ENCODE assay signal across 1 cellular context in genomic region chr1:151540021-151540981, GRCh38.
TF ChIP-seq lines count a peak whose summit lies in the region.

TUFT1 (plus strand) TSS chr1:151540309; CDS start chr1:151540367, 58 bp downstream.

TF ChIP-seq in HepG2, 621 proteins besides CTCF, POLR2A, EP300 and RAD21 (continued from another document and continues in another):
- TF ChIP-seq BORCS8-MEF2B (CRISPR knock-in tag; IDR thresholded peaks at IDR 0.05): peak; percentile 77
- TF ChIP-seq ZBTB21 (CRISPR knock-in tag; IDR thresholded peaks at IDR 0.05): no peak; the same call in 1 of the 2 replicates
- TF ChIP-seq XBP1 (CRISPR knock-in tag; IDR thresholded peaks at IDR 0.05): 0 out of 2 replicates have a peak, but pooled peaks have one; percentile 44
- TF ChIP-seq ZNF232 (CRISPR knock-in tag; IDR thresholded peaks at IDR 0.05; ENCODE audit: borderline replicate concordance): peak; percentile 35; the same call in 1 of the 2 replicates
- TF ChIP-seq SIN3B (IDR thresholded peaks at IDR 0.05; ENCODE audit: low read length): peak; percentile 37; the same call in 1 of the 2 replicates
- TF ChIP-seq CHCHD3 (CRISPR knock-in tag; IDR thresholded peaks at IDR 0.05): no peak
- TF ChIP-seq ZNF598 (CRISPR knock-in tag; IDR thresholded peaks at IDR 0.05; ENCODE audit: borderline replicate concordance): no peak
- no peak for TF ChIP-seq PLRG1 (conservative IDR thresholded peaks at IDR 0.05)
- TF ChIP-seq, protein P1, sequence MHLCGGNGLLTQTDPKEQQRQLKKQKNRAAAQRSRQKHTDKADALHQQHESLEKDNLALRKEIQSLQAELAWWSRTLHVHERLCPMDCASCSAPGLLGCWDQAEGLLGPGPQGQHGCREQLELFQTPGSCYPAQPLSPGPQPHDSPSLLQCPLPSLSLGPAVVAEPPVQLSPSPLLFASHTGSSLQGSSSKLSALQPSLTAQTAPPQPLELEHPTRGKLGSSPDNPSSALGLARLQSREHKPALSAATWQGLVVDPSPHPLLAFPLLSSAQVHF (CRISPR knock-in tag; IDR thresholded peaks at IDR 0.05): 0 out of 2 replicates have a peak, but pooled peaks have one; percentile 17
- TF ChIP-seq CENPT (CRISPR knock-in tag; IDR thresholded peaks at IDR 0.05; ENCODE audit: low read depth): no peak
- TF ChIP-seq CBX2 (IDR thresholded peaks at IDR 0.05; ENCODE audit: low read depth, low read length): no peak
- no peak for TF ChIP-seq CBX2 (CRISPR knock-in tag; IDR thresholded peaks at IDR 0.05; ENCODE audit: low read depth)
- no peak for TF ChIP-seq SMAD1 (CRISPR knock-in tag; IDR thresholded peaks at IDR 0.05; ENCODE audit: borderline replicate concordance, low read depth)
- TF ChIP-seq, protein P2, sequence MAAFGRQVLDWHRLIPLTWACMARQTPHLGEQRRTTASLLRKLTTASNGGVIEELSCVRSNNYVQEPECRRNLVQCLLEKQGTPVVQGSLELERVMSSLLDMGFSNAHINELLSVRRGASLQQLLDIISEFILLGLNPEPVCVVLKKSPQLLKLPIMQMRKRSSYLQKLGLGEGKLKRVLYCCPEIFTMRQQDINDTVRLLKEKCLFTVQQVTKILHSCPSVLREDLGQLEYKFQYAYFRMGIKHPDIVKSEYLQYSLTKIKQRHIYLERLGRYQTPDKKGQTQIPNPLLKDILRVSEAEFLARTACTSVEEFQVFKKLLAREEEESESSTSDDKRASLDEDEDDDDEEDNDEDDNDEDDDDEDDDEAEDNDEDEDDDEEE (CRISPR knock-in tag; IDR thresholded peaks at IDR 0.05): no peak
- TF ChIP-seq ISX (CRISPR knock-in tag; conservative IDR thresholded peaks at IDR 0.05): no peak
- TF ChIP-seq TEAD2 (CRISPR knock-in tag; IDR thresholded peaks at IDR 0.05): no peak
- no peak for TF ChIP-seq IRF1 (CRISPR knock-in tag; IDR thresholded peaks at IDR 0.05; ENCODE audit: low read depth)
- TF ChIP-seq NAIF1 (CRISPR knock-in tag; IDR thresholded peaks at IDR 0.05; ENCODE audit: borderline replicate concordance): no peak
- TF ChIP-seq, protein P3, sequence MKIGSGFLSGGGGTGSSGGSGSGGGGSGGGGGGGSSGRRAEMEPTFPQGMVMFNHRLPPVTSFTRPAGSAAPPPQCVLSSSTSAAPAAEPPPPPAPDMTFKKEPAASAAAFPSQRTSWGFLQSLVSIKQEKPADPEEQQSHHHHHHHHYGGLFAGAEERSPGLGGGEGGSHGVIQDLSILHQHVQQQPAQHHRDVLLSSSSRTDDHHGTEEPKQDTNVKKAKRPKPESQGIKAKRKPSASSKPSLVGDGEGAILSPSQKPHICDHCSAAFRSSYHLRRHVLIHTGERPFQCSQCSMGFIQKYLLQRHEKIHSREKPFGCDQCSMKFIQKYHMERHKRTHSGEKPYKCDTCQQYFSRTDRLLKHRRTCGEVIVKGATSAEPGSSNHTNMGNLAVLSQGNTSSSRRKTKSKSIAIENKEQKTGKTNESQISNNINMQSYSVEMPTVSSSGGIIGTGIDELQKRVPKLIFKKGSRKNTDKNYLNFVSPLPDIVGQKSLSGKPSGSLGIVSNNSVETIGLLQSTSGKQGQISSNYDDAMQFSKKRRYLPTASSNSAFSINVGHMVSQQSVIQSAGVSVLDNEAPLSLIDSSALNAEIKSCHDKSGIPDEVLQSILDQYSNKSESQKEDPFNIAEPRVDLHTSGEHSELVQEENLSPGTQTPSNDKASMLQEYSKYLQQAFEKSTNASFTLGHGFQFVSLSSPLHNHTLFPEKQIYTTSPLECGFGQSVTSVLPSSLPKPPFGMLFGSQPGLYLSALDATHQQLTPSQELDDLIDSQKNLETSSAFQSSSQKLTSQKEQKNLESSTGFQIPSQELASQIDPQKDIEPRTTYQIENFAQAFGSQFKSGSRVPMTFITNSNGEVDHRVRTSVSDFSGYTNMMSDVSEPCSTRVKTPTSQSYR (CRISPR knock-in tag; IDR thresholded peaks at IDR 0.05; ENCODE audit: borderline replicate concordance): no peak
- TF ChIP-seq MBNL3 (CRISPR knock-in tag; conservative IDR thresholded peaks at IDR 0.05): no peak
- no peak for TF ChIP-seq ZMYM2 (CRISPR knock-in tag; IDR thresholded peaks at IDR 0.05)
- no peak for TF ChIP-seq ZNF124 (CRISPR knock-in tag; IDR thresholded peaks at IDR 0.05)
- no peak for TF ChIP-seq KDM1A (CRISPR knock-in tag; IDR thresholded peaks at IDR 0.05)
- TF ChIP-seq EZH2 (conservative IDR thresholded peaks at IDR 0.05; ENCODE audit: low read depth, low read length): no peak
- TF ChIP-seq HOXA9 (CRISPR knock-in tag; IDR thresholded peaks at IDR 0.05; ENCODE audit: borderline replicate concordance): no peak
- peak; percentile 93 for TF ChIP-seq SP4 (CRISPR knock-in tag; IDR thresholded peaks at IDR 0.05)
- 0 out of 2 replicates have a peak, but pooled peaks have one; percentile 9 for TF ChIP-seq JUND (CRISPR knock-in tag; IDR thresholded peaks at IDR 0.05)
- TF ChIP-seq ZNF768 (CRISPR knock-in tag; IDR thresholded peaks at IDR 0.05): no peak
- peak; percentile 59; the same call in 1 of the 2 replicates for TF ChIP-seq ZC3H13 (CRISPR knock-in tag; IDR thresholded peaks at IDR 0.05)
- TF ChIP-seq ZNF790 (CRISPR knock-in tag; IDR thresholded peaks at IDR 0.05; ENCODE audit: borderline replicate concordance): no peak
- no peak for TF ChIP-seq MBD4 (IDR thresholded peaks at IDR 0.05; ENCODE audit: borderline replicate concordance, low read length)
- no peak for TF ChIP-seq ZHX2 (IDR thresholded peaks at IDR 0.05; ENCODE audit: low read depth)
- no peak for TF ChIP-seq ZHX2 (CRISPR knock-in tag; IDR thresholded peaks at IDR 0.05; ENCODE audit: borderline replicate concordance)
- peak; percentile 76 for TF ChIP-seq RBM39 (IDR thresholded peaks at IDR 0.05; ENCODE audit: low read depth, low read length, poor library complexity, severe bottlenecking)
- no peak for TF ChIP-seq JUN (CRISPR knock-in tag; IDR thresholded peaks at IDR 0.05)
- peak; percentile 39; the same call in 1 of the 2 replicates for TF ChIP-seq GATAD2A (CRISPR knock-in tag; IDR thresholded peaks at IDR 0.05)
- TF ChIP-seq ZNF546 (CRISPR knock-in tag; conservative IDR thresholded peaks at IDR 0.05): peak; percentile 52; the same call in 1 of the 2 replicates
- TF ChIP-seq ZFP36L1 (CRISPR knock-in tag; IDR thresholded peaks at IDR 0.05): peak; percentile 83; the same call in 1 of the 2 replicates
- TF ChIP-seq ZNF629 (CRISPR knock-in tag; conservative IDR thresholded peaks at IDR 0.05): no peak
- TF ChIP-seq SAFB2 (CRISPR knock-in tag; IDR thresholded peaks at IDR 0.05; ENCODE audit: borderline replicate concordance, low read depth): no peak
- TF ChIP-seq, protein P4, sequence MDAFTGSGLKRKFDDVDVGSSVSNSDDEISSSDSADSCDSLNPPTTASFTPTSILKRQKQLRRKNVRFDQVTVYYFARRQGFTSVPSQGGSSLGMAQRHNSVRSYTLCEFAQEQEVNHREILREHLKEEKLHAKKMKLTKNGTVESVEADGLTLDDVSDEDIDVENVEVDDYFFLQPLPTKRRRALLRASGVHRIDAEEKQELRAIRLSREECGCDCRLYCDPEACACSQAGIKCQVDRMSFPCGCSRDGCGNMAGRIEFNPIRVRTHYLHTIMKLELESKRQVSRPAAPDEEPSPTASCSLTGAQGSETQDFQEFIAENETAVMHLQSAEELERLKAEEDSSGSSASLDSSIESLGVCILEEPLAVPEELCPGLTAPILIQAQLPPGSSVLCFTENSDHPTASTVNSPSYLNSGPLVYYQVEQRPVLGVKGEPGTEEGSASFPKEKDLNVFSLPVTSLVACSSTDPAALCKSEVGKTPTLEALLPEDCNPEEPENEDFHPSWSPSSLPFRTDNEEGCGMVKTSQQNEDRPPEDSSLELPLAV (CRISPR knock-in tag; conservative IDR thresholded peaks at IDR 0.05; ENCODE audit: low read depth): no peak
- TF ChIP-seq IKZF1 (IDR thresholded peaks at IDR 0.05): no peak
- TF ChIP-seq MIER2 (CRISPR knock-in tag; IDR thresholded peaks at IDR 0.05): no peak; the same call in 1 of the 2 replicates
- TF ChIP-seq ZNF615 (CRISPR knock-in tag; IDR thresholded peaks at IDR 0.05; ENCODE audit: borderline replicate concordance): no peak
- TF ChIP-seq PBX3 (CRISPR knock-in tag; IDR thresholded peaks at IDR 0.05; ENCODE audit: borderline replicate concordance): no peak
- TF ChIP-seq, protein P5, sequence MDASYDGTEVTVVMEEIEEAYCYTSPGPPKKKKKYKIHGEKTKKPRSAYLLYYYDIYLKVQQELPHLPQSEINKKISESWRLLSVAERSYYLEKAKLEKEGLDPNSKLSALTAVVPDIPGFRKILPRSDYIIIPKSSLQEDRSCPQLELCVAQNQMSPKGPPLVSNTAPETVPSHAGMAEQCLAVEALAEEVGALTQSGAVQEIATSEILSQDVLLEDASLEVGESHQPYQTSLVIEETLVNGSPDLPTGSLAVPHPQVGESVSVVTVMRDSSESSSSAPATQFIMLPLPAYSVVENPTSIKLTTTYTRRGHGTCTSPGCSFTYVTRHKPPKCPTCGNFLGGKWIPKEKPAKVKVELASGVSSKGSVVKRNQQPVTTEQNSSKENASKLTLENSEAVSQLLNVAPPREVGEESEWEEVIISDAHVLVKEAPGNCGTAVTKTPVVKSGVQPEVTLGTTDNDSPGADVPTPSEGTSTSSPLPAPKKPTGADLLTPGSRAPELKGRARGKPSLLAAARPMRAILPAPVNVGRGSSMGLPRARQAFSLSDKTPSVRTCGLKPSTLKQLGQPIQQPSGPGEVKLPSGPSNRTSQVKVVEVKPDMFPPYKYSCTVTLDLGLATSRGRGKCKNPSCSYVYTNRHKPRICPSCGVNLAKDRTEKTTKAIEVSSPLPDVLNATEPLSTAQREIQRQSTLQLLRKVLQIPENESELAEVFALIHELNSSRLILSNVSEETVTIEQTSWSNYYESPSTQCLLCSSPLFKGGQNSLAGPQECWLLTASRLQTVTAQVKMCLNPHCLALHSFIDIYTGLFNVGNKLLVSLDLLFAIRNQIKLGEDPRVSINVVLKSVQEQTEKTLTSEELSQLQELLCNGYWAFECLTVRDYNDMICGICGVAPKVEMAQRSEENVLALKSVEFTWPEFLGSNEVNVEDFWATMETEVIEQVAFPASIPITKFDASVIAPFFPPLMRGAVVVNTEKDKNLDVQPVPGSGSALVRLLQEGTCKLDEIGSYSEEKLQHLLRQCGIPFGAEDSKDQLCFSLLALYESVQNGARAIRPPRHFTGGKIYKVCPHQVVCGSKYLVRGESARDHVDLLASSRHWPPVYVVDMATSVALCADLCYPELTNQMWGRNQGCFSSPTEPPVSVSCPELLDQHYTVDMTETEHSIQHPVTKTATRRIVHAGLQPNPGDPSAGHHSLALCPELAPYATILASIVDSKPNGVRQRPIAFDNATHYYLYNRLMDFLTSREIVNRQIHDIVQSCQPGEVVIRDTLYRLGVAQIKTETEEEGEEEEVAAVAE (CRISPR knock-in tag; IDR thresholded peaks at IDR 0.05; ENCODE audit: borderline replicate concordance): no peak
